Comparison of ENCODE assay signal across 32 cellular contexts in genomic region chr16:59249049-59249448, GRCh38.
DNase-seq lines count a peak whose midpoint lies in the region; ATAC-seq, FAIRE-seq and TF ChIP-seq lines count a peak whose summit lies in the region.
"Had no signal": no experiment of that assay in that cellular context is flagged by ENCODE, and none has a peak within 500 bp of the region (broad histone marks: within the 10 kb centered on the region; RNA-seq: fewer than 3 reads in every experiment).

No MANE protein-coding gene starts in this region.

- in situ Hi-C loops in HepG2 (cut with HindIII; ENCODE audit: extremely low pct_ligation_motif_present, low pct_unique_long_range_greater_than_20kb): no loop called here
- in situ Hi-C loops in GM23248 (cut with MboI): no loop called here

- BruUV-seq in HepG2 (replicated peaks; lab: Mats Ljungman, UMichigan): no TSS peak

- TF ChIP-seq EP300 in HepG2 (IDR thresholded peaks at IDR 0.05; ENCODE audit: low read depth in 2 of 2, low read length in 2 of 2): no peak
- TF ChIP-seq EP300 in HepG2 (CRISPR knock-in tag; IDR thresholded peaks at IDR 0.05; ENCODE audit: borderline replicate concordance): no peak

- WGBS in HepG2 (ENCODE audit: low lambda C conversion rate): 4% methylated on average over 4 of the region's 5 CpGs
- WGBS in GM23248 (ENCODE audit: low coverage in 1 of 2, low lambda C conversion rate in 2 of 2, missing lambda C conversion rate in 2 of 2), 2 experiments: 26 to 31% methylated on average over 5 of the region's 5 CpGs

- no peaks in the 10 kb centered on the region for H3K9me2 ChIP-seq in GM23248 (ENCODE audit: insufficient read depth)

- no peaks in the 10 kb centered on the region for H3K36me3 Mint-ChIP-seq in endothelial cell (ENCODE audit: low read depth, unreplicated experiment)
- H3K36me3 Mint-ChIP-seq: stimulated activated effector memory CD8-positive, alpha-beta T cell treated with anti-CD3 and anti-CD28 coated beads, Interleukin-12 subunit alpha, Interleukin-12 subunit beta, amount 100 ng/mL, for 72 hours; T-cell had no signal

- H3K27me3 ChIP-seq in HepG2 (ENCODE audit: control insufficient read depth in 1 of 2, insufficient read depth in 2 of 2, low read length in 2 of 2) (no peaks in the 10 kb centered on the region), GM23248 (replicated peaks; ENCODE audit: insufficient read depth) (no peaks in the 10 kb centered on the region)
- H3K27me3 ChIP-seq: neutrophil, SJCRH30, suprapubic skin had no signal

- H3K27ac ChIP-seq in C4-2B: no peak overlapping the region
- no peak overlapping the region for H3K27ac ChIP-seq in HepG2 (ENCODE audit: extremely low read length, insufficient read depth, low read length)
- no peak overlapping the region for H3K27ac ChIP-seq in GM23248
- H3K27ac ChIP-seq: neutrophil, SJCRH30, suprapubic skin had no signal

- no peaks in the 10 kb centered on the region for H3K9me3 Mint-ChIP-seq in endothelial cell (ENCODE audit: unreplicated experiment)
- H3K9me3 Mint-ChIP-seq: activated naive CD8-positive, alpha-beta T cell treated with anti-CD3 and anti-CD28 coated beads, Interleukin-2, amount 50 U/mL, for 24 hours had no signal

- ATAC-seq in HepG2: peak; percentile 90
- ATAC-seq: activated naive CD8-positive, alpha-beta T cell treated with anti-CD3 and anti-CD28 coated beads, Interleukin-2, amount 50 U/mL, for 24 hours; Panc1; stimulated activated effector memory CD8-positive, alpha-beta T cell treated with anti-CD3 and anti-CD28 coated beads, Interleukin-12 subunit alpha, Interleukin-12 subunit beta, amount 100 ng/mL, for 72 hours; T-cell had no signal

- H3K36me3 ChIP-seq in HepG2 (replicated peaks in 1 of 2; ENCODE audit: control insufficient read depth in 1 of 2, insufficient read depth in 2 of 2, low read length in 2 of 2) (no peaks in the 10 kb centered on the region), GM23248 (ENCODE audit: low read depth) (no peaks in the 10 kb centered on the region)
- H3K36me3 ChIP-seq: neutrophil, SJCRH30, suprapubic skin had no signal

- H3K79me2 ChIP-seq in HepG2 (ENCODE audit: insufficient read depth, low read length) (no peaks in the 10 kb centered on the region), GM23248 (ENCODE audit: insufficient read depth) (no peaks in the 10 kb centered on the region)

- H3K4me3 ChIP-seq in HepG2 (replicated peaks in 1 of 3; ENCODE audit: insufficient read depth in 1 of 3, low read depth in 2 of 3, low read length in 3 of 3) (no peak overlapping the region), GM23248 (no peak overlapping the region)
- H3K4me3 ChIP-seq: SJCRH30, smooth muscle cell, suprapubic skin had no signal

- FAIRE-seq in HepG2 (lab: Jason Lieb, UNC): no peak
- FAIRE-seq: urothelium cell line had no signal

- H3K27ac Mint-ChIP-seq in endothelial cell (ENCODE audit: unreplicated experiment): no peak overlapping the region
- H3K27ac Mint-ChIP-seq: activated CD4-positive, alpha-beta memory T cell treated with anti-CD3 and anti-CD28 coated beads, Interleukin-2, amount 10 ng/mL, durations not matched to agents 7 days and 5 days; activated naive CD8-positive, alpha-beta T cell treated with anti-CD3 and anti-CD28 coated beads, Interleukin-2, amount 50 U/mL, for 24 hours; stimulated activated effector memory CD8-positive, alpha-beta T cell treated with anti-CD3 and anti-CD28 coated beads, Interleukin-12 subunit alpha, Interleukin-12 subunit beta, amount 100 ng/mL, for 72 hours; T-cell had no signal

- H2AFZ ChIP-seq in HepG2 (ENCODE audit: low read length) (no peak overlapping the region), GM23248 (no peak overlapping the region)

- H3K4me2 ChIP-seq in HepG2 (ENCODE audit: low read depth, low read length) (no peak overlapping the region), GM23248 (ENCODE audit: unreplicated experiment) (no peak overlapping the region)
- H3K4me2 ChIP-seq: smooth muscle cell had no signal

- no peaks in the 10 kb centered on the region for H4K20me1 ChIP-seq in HepG2 (ENCODE audit: insufficient read depth, low read length)
- H4K20me1 ChIP-seq in GM23248 (ENCODE audit: insufficient read depth): no peaks in the 10 kb centered on the region

- H3K27me3 Mint-ChIP-seq in endothelial cell (ENCODE audit: unreplicated experiment): peaks cover 1% of the 10 kb centered on the region
- H3K27me3 Mint-ChIP-seq: activated CD4-positive, alpha-beta memory T cell treated with anti-CD3 and anti-CD28 coated beads, Interleukin-2, amount 10 ng/mL, durations not matched to agents 7 days and 5 days; activated naive CD8-positive, alpha-beta T cell treated with anti-CD3 and anti-CD28 coated beads, Interleukin-2, amount 50 U/mL, for 24 hours; central memory CD8-positive, alpha-beta T cell; T-cell had no signal

- intact Hi-C loops in HepG2 (cut with micrococcal nuclease; ENCODE audit: unreplicated experiment): loop anchor here (1.0 to 10.0 kb wide), 2 partner anchors 57 to 404 kb away; no protein-coding TSS in a partner anchor

- no peaks in the 10 kb centered on the region for H3F3A ChIP-seq in GM23248 (ENCODE audit: insufficient read depth)

- TF ChIP-seq RAD21 in HepG2 (CRISPR knock-in tag; IDR thresholded peaks at IDR 0.05): no peak

- TF ChIP-seq CTCF in C4-2B (conservative IDR thresholded peaks at IDR 0.05) (peak; percentile 14; the same call in 1 of the 2 replicates), endothelial cell (IDR thresholded peaks at IDR 0.05; ENCODE audit: unreplicated experiment) (no peak), HepG2 (CRISPR knock-in tag; IDR thresholded peaks at IDR 0.05) (peak; percentile 48)

- no peaks in the 10 kb centered on the region for H3K4me1 Mint-ChIP-seq in endothelial cell (ENCODE audit: unreplicated experiment)
- H3K4me1 Mint-ChIP-seq: activated CD4-positive, alpha-beta memory T cell treated with anti-CD3 and anti-CD28 coated beads, Interleukin-2, amount 10 ng/mL, durations not matched to agents 7 days and 5 days; activated naive CD8-positive, alpha-beta T cell treated with anti-CD3 and anti-CD28 coated beads, Interleukin-2, amount 50 U/mL, for 24 hours; central memory CD8-positive, alpha-beta T cell; stimulated activated effector memory CD8-positive, alpha-beta T cell treated with anti-CD3 and anti-CD28 coated beads, Interleukin-12 subunit alpha, Interleukin-12 subunit beta, amount 100 ng/mL, for 72 hours; T-cell had no signal

- CTCF ChIA-PET in HepG2 (lab: Yijun Ruan, JAX; ENCODE audit: low intra/inter-chr PET ratio, low total read pairs): interaction anchor here (0.7 kb wide), 1 partner anchor 405 kb away, joined by 3 read pairs; no protein-coding TSS in a partner anchor

- no peak for TF ChIP-seq POLR2A in HepG2 (IDR thresholded peaks at IDR 0.05; ENCODE audit: insufficient read depth in 1 of 2, low read depth in 2 of 2, low read length in 2 of 2)

- POLR2A ChIA-PET in HepG2 (lab: Yijun Ruan, JAX): no interaction called here

- H3K4me1 ChIP-seq in HepG2 (ENCODE audit: insufficient read depth, low read length) (no peaks in the 10 kb centered on the region), GM23248 (ENCODE audit: insufficient read depth) (no peaks in the 10 kb centered on the region)
- H3K4me1 ChIP-seq: suprapubic skin had no signal

- H3K9ac ChIP-seq in HepG2 (ENCODE audit: insufficient read depth, low read depth, low read length) (no peak overlapping the region), GM23248 (no peak overlapping the region)

- H3K4me3 Mint-ChIP-seq in endothelial cell (ENCODE audit: unreplicated experiment): no peak overlapping the region
- H3K4me3 Mint-ChIP-seq: activated CD4-positive, alpha-beta memory T cell treated with anti-CD3 and anti-CD28 coated beads, Interleukin-2, amount 10 ng/mL, durations not matched to agents 7 days and 5 days; activated naive CD8-positive, alpha-beta T cell treated with anti-CD3 and anti-CD28 coated beads, Interleukin-2, amount 50 U/mL, for 24 hours; central memory CD8-positive, alpha-beta T cell; stimulated activated effector memory CD8-positive, alpha-beta T cell treated with anti-CD3 and anti-CD28 coated beads, Interleukin-12 subunit alpha, Interleukin-12 subunit beta, amount 100 ng/mL, for 72 hours; T-cell had no signal

- H3K9me3 ChIP-seq in HepG2 (ENCODE audit: low read length) (no peaks in the 10 kb centered on the region), GM23248 (ENCODE audit: low read depth) (no peaks in the 10 kb centered on the region)
- H3K9me3 ChIP-seq: neutrophil, SJCRH30, suprapubic skin had no signal

- peak; percentile 13 for DNase-seq in NCI-H460 (ENCODE audit: extremely low read depth, low read depth)
- DNase-seq in endothelial cell (ENCODE audit: low spot score): peak; percentile 5
- DNase-seq in HepG2 (ENCODE audit: low spot score): peak; percentile 10
- DNase-seq in GM23248: no peak
- no peak for DNase-seq in NCI-H1417 (lab: John Stamatoyannopoulos, UW)
- no peak for DNase-seq in COLO668 (lab: John Stamatoyannopoulos, UW; ENCODE audit: unreplicated experiment)
- DNase-seq in NCI-H1417 treated with DMSO at 0.1 percent for 48 hours (lab: John Stamatoyannopoulos, UW): no peak
- DNase-seq: ACHN; activated CD4-positive, alpha-beta memory T cell treated with anti-CD3 and anti-CD28 coated beads, Interleukin-2, amount 10 ng/mL, durations not matched to agents 7 days and 5 days; activated CD4-positive, CD25-positive, alpha-beta regulatory T cell treated with anti-CD3 and anti-CD28 coated beads, Interleukin-2, amount 50 U/mL, for 72 hours; activated effector memory CD4-positive, alpha-beta T cell treated with anti-CD3 and anti-CD28 coated beads, Interleukin-2, amount 50 U/mL, for 16 hours; activated naive CD8-positive, alpha-beta T cell treated with anti-CD3 and anti-CD28 coated beads, Interleukin-2, amount 50 U/mL, for 24 hours; COR-L47; DND-41; foreskin fibroblast; GOT3; hypothalamus; Karpas-422; kidney glomerular epithelial cell; NCI-H187 treated with DMSO at 0.1 percent for 48 hours; NCI-H345; NK-92 treated with Interleukin-12 subunit alpha and Interleukin-12 subunit beta, amount 100 ng/mL, for 24 hours; SJCRH30; T-cell had no signal

TF ChIP-seq in HepG2, 621 proteins besides CTCF, POLR2A, EP300 and RAD21 (continues in another document):
- no peak for TF ChIP-seq YEATS4 (CRISPR knock-in tag; IDR thresholded peaks at IDR 0.05; ENCODE audit: borderline replicate concordance)
- TF ChIP-seq ZNF772 (CRISPR knock-in tag; IDR thresholded peaks at IDR 0.05): no peak
- no peak for TF ChIP-seq ZNF207 (IDR thresholded peaks at IDR 0.05; ENCODE audit: borderline replicate concordance)
- TF ChIP-seq ELF4 (CRISPR knock-in tag; IDR thresholded peaks at IDR 0.05; ENCODE audit: borderline replicate concordance): no peak
- TF ChIP-seq GZF1 (CRISPR knock-in tag; IDR thresholded peaks at IDR 0.05): 0 out of 2 replicates have a peak, but pooled peaks have one; percentile 57
- no peak for TF ChIP-seq NR2C2 (CRISPR knock-in tag; IDR thresholded peaks at IDR 0.05; ENCODE audit: borderline replicate concordance)

Comparison
In these comparisons a context has a peak if more than half of its experiments do, and no peak if none do; other contexts are left out.
1. DNase-seq: peak in NCI-H460 (single experiment), endothelial cell (single experiment) and HepG2 (single experiment); none in GM23248 (single experiment), NCI-H1417 (0 of 3), COLO668 (single experiment) and NCI-H1417 treated with DMSO at 0.1 percent for 48 hours (single experiment).